In genomic region chr6:124964084-124964763, GRCh38 we compare ENCODE assay signal across 10 cellular contexts. TPM values are rescaled to one million over a fixed set of nuclear protein-coding genes. Genes with fewer than 3 reads are reported as not detected.
DNase-seq lines count a peak whose midpoint lies in the region; ATAC-seq and TF ChIP-seq lines count a peak whose summit lies in the region.
"Had no signal": no experiment of that assay in that cellular context is flagged by ENCODE, and none has a peak within 500 bp of the region (broad histone marks: within the 10 kb centered on the region; RNA-seq: fewer than 3 reads in every experiment).

No MANE protein-coding gene starts in this region.

- DNase-seq in NCI-H82 (lab: John Stamatoyannopoulos, UW) (peak; percentile 22), NCI-H82 treated with DMSO at 0.1 percent for 48 hours (lab: John Stamatoyannopoulos, UW; ENCODE audit: unreplicated experiment) (no peak), colonic mucosa (peak; percentile 69), lung (ENCODE audit: low spot score) (peak; percentile 35), thyroid gland (peak; percentile 42 to 50)
- DNase-seq in activated effector memory CD4-positive, alpha-beta T cell treated with anti-CD3 and anti-CD28 coated beads, Interleukin-2, amount 50 U/mL, for 16 hours: no peak
- DNase-seq: activated CD4-positive, CD25-positive, alpha-beta regulatory T cell had no signal

- WGBS in lung, 2 donors: 13 to 15% methylated on average over 6 of the region's 6 CpGs
- WGBS in thyroid gland, 2 donors: 7 to 11% methylated on average over 6 of the region's 6 CpGs

- peak overlapping the region in 1 of 2 donors; percentile 24 for H3K9ac ChIP-seq in colonic mucosa (ENCODE audit: low read depth in 2 of 2, low read length in 2 of 2)

- H3K4me3 ChIP-seq in colonic mucosa (peak overlapping the region; percentile 70), lung (peak overlapping the region; percentile 28), thyroid gland (replicated peaks in 1 of 3) (peak overlapping the region in 2 of 3 donors; percentile 2 to 80)
- H3K4me3 ChIP-seq: BLaER1 treated with 17β-estradiol and CSF1 and Interleukin-3, amounts not matched to agents 10 nM and 100 nM had no signal

- H3K9me3 ChIP-seq in colonic mucosa (no peaks in the 10 kb centered on the region), lung (ENCODE audit: control insufficient read depth in 2 of 2, insufficient read depth in 1 of 2, low read length in 1 of 2) (no peaks in the 10 kb centered on the region), thyroid gland (no peaks in the 10 kb centered on the region)

- peak in 1 of 2 donors; percentile 26 for TF ChIP-seq POLR2A in thyroid gland (IDR thresholded peaks at IDR 0.05)

- ATAC-seq in lung (ENCODE audit: insufficient read depth, low FRiP score): no peak
- ATAC-seq in GM21423 (IDR thresholded peaks at IDR 0.05; ENCODE audit: unreplicated experiment): no peak
- ATAC-seq in GM21723 (IDR thresholded peaks at IDR 0.05; ENCODE audit: unreplicated experiment): no peak

- H3K36me3 ChIP-seq in colonic mucosa (no peaks in the 10 kb centered on the region), lung (ENCODE audit: control insufficient read depth in 2 of 2, insufficient read depth in 2 of 2, low read length in 2 of 2) (no peaks in the 10 kb centered on the region), thyroid gland (no peaks in the 10 kb centered on the region)
- H3K36me3 ChIP-seq: BLaER1 treated with 17β-estradiol and CSF1 and Interleukin-3, amounts not matched to agents 10 nM and 100 nM had no signal

- TF ChIP-seq CTCF in colonic mucosa (IDR thresholded peaks at IDR 0.05) (no peak), lung (IDR thresholded peaks at IDR 0.05; ENCODE audit: control extremely low read depth, extremely low read depth) (no peak), thyroid gland (IDR thresholded peaks at IDR 0.05) (peak in 1 of 6 experiments; percentile 1)

- H3K27ac ChIP-seq in colonic mucosa (peak overlapping the region; percentile 88), lung (ENCODE audit: low read depth in 1 of 2, low read length in 1 of 2) (peak overlapping the region; percentile 41 to 69), thyroid gland (peak overlapping the region; percentile 98 to 99 (median 99))

- no peaks in the 10 kb centered on the region for H3K27me3 ChIP-seq in colonic mucosa
- H3K27me3 ChIP-seq in lung (ENCODE audit: control insufficient read depth, insufficient read depth): no peaks in the 10 kb centered on the region
- no peaks in the 10 kb centered on the region for H3K27me3 ChIP-seq in thyroid gland
- H3K27me3 ChIP-seq: BLaER1 treated with 17β-estradiol and CSF1 and Interleukin-3, amounts not matched to agents 10 nM and 100 nM had no signal

- H3K4me1 ChIP-seq in colonic mucosa: no peaks in the 10 kb centered on the region
- peaks cover 0 to 17% of the 10 kb centered on the region in 2 donors for H3K4me1 ChIP-seq in lung (ENCODE audit: control insufficient read depth in 2 of 2, insufficient read depth in 2 of 2, low read length in 2 of 2)
- H3K4me1 ChIP-seq in thyroid gland: peaks cover 32 to 38% of the 10 kb centered on the region in 2 donors

- intact Hi-C loops in colonic mucosa (cut with DNase I): no loop called here
- intact Hi-C loops in thyroid gland (cut with DNase I): loop anchor here (5.0 kb wide), 1 partner anchor 783 kb away; the partner anchor contains the start of gene HEY2

RNA-seq across cellular contexts. Expression of gene RNF217, which starts 2.0 kb away (rescaled TPM):
- total RNA-seq in colonic mucosa: 10 to 100 TPM in 1 of 2 donors, 1 to 10 TPM in 1; 9.1 to 20.4 TPM
- 10 to 100 TPM; 22.3 to 58.6 TPM for total RNA-seq in lung
- 1 to 10 TPM; 3.1 to 4.8 TPM for polyA plus RNA-seq in lung
- total RNA-seq in thyroid gland: 10 to 100 TPM; 29.0 to 53.7 (median 31.0) TPM

Comparison
In these comparisons a context has a peak if more than half of its experiments do, and no peak if none do; other contexts are left out.
1. DNase-seq: peak in NCI-H82 (single experiment), colonic mucosa (single experiment), lung (single experiment) and thyroid gland (2 of 2); none in NCI-H82 treated with DMSO at 0.1 percent for 48 hours (single experiment) and activated effector memory CD4-positive, alpha-beta T cell treated with anti-CD3 and anti-CD28 coated beads, Interleukin-2, amount 50 U/mL, for 16 hours (single experiment).
2. Peak in every context shown above with its lines, with median percentiles within 50 percentile points of each other: H3K27ac ChIP-seq and H3K4me3 ChIP-seq.